1 cellular context compared by ENCODE assay signal in the genomic region with DNA sequence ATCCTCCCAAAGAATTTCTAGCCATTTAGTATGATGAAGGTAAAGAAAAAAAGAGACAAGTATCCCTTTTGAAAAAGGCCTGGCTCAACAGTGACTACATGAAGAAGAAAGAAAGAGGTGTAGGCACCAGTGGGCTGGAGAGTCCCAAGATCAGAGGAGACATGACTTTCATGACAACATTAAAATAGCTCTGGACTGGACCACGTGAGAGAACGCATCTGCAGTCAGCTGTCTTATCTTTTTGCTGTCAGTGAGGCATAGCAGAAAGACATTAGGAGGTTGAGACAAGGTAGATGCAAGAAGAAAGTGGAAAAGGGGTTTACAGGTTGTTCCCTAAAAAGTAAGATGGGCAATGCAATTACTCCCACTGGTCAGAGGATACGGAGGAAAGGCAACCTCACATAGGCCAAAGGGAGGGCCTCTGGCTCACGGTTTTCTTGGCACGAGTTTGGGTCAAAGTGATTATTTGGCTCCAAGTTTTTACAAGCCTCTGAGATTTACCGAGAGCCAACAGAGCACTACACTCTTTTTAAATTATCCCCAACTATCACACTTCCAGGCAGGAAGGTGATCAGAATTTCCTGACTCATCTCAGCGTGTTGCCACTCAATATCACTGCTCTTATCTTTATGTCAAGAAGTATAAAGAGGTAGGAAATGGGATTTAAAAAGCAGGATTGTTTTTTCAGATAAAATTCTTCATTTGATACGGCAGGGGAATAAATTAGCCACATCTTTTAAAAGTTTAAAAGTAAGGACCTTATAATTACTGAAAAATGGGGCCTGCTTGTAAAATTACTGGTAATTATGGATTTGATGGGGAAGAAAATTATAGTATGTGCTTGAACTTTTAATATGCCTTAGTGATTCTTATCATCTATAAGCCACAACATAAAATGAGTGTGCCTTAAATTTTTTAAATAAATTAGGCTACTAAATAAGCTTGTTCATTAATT.
TF ChIP-seq lines count a peak whose summit lies in the region.

No MANE protein-coding gene starts in this region.

TF ChIP-seq in GM12878, 131 proteins besides CTCF, POLR2A, EP300 and RAD21:
- peak; percentile 31; the same call in 1 of the 2 replicates for TF ChIP-seq ZNF687 (IDR thresholded peaks at IDR 0.05)
- TF ChIP-seq RAD51 (IDR thresholded peaks at IDR 0.05), result peak; percentile 55; the same call in 1 of the 2 replicates
- TF ChIP-seq ZSCAN29 (IDR thresholded peaks at IDR 0.05), result no peak
- TF ChIP-seq SUZ12 (IDR thresholded peaks at IDR 0.05; ENCODE audit: unreplicated experiment), result no peak
- TF ChIP-seq, protein P1, sequence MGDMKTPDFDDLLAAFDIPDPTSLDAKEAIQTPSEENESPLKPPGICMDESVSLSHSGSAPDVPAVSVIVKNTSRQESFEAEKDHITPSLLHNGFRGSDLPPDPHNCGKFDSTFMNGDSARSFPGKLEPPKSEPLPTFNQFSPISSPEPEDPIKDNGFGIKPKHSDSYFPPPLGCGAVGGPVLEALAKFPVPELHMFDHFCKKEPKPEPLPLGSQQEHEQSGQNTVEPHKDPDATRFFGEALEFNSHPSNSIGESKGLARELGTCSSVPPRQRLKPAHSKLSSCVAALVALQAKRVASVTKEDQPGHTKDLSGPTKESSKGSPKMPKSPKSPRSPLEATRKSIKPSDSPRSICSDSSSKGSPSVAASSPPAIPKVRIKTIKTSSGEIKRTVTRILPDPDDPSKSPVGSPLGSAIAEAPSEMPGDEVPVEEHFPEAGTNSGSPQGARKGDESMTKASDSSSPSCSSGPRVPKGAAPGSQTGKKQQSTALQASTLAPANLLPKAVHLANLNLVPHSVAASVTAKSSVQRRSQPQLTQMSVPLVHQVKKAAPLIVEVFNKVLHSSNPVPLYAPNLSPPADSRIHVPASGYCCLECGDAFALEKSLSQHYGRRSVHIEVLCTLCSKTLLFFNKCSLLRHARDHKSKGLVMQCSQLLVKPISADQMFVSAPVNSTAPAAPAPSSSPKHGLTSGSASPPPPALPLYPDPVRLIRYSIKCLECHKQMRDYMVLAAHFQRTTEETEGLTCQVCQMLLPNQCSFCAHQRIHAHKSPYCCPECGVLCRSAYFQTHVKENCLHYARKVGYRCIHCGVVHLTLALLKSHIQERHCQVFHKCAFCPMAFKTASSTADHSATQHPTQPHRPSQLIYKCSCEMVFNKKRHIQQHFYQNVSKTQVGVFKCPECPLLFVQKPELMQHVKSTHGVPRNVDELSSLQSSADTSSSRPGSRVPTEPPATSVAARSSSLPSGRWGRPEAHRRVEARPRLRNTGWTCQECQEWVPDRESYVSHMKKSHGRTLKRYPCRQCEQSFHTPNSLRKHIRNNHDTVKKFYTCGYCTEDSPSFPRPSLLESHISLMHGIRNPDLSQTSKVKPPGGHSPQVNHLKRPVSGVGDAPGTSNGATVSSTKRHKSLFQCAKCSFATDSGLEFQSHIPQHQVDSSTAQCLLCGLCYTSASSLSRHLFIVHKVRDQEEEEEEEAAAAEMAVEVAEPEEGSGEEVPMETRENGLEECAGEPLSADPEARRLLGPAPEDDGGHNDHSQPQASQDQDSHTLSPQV (IDR thresholded peaks at IDR 0.05), result no peak
